In genomic region chr16:18580396-18580795, GRCh38 we compare ENCODE assay signal across 7 cellular contexts. TPM values are rescaled to one million over a fixed set of nuclear protein-coding genes. Genes with fewer than 3 reads are reported as not detected.
DNase-seq lines count a peak whose midpoint lies in the region; ATAC-seq, FAIRE-seq and TF ChIP-seq lines count a peak whose summit lies in the region.
"Not testable (repeated sequence)": the region's sequence is repeated elsewhere in the genome, so short reads cannot be mapped to it uniquely, and the experiment has no call there.

No MANE protein-coding gene starts in this region.

- not testable (repeated sequence) for TF ChIP-seq EP300 in A549 (IDR thresholded peaks at IDR 0.05)

- H3K4me3 ChIP-seq in A549, body of pancreas, lung, psoas muscle: not testable (repeated sequence)

- CTCF ChIA-PET in A549 (lab: Yijun Ruan, JAX), result not testable (repeated sequence)

- not testable (repeated sequence) for H3K9me3 ChIP-seq in A549; body of pancreas; lung (ENCODE audit: control insufficient read depth in 2 of 2, insufficient read depth in 1 of 2, low read length in 1 of 2); psoas muscle

- not testable (repeated sequence) for FAIRE-seq in A549 (lab: Jason Lieb, UNC)

- WGBS in A549 (ENCODE audit: missing lambda C conversion rate), result 22% methylated on average over 3 of the region's 5 CpGs
- 47 to 68% methylated on average over 2 to 3 of the region's 5 CpGs for WGBS in body of pancreas, 2 donors
- 54 to 63% methylated on average over 3 of the region's 5 CpGs for WGBS in lung, 2 donors
- 41 to 51% (median 48%) methylated on average over 3 of the region's 5 CpGs for WGBS in psoas muscle, 3 donors

- not testable (repeated sequence) for H3K27ac ChIP-seq in A549; lung (ENCODE audit: low read depth in 1 of 2, low read length in 1 of 2); psoas muscle
- H3K27ac ChIP-seq in body of pancreas, result peak overlapping the region in 2 of 4 donors; percentile 51 to 53

- not testable (repeated sequence) for DNase-seq in A549 (ENCODE audit: low read depth in 1 of 2, low spot score in 1 of 2); left lobe of liver (ENCODE audit: low spot score); lung (ENCODE audit: low spot score); psoas muscle
- DNase-seq in NCI-H2029 (lab: John Stamatoyannopoulos, UW) (peak; percentile 26), body of pancreas (peak in 3 of 4 donors; percentile 23 to 44 (median 34)), fibroblast of peridontal ligament (ENCODE audit: extremely low read depth) (peak; percentile 3)

- POLR2A ChIA-PET in A549 (lab: Yijun Ruan, JAX), result not testable (repeated sequence)

- H3K27me3 ChIP-seq in body of pancreas; lung (ENCODE audit: control insufficient read depth, insufficient read depth); psoas muscle (ENCODE audit: insufficient read depth in 3 of 3, low read length in 2 of 3): not testable (repeated sequence)

- not testable (repeated sequence) for TF ChIP-seq RAD21 in A549 (conservative IDR thresholded peaks at IDR 0.05 in 1 of 2, IDR thresholded peaks at IDR 0.05 in 1 of 2)

- H3K4me1 ChIP-seq in A549; body of pancreas; lung (ENCODE audit: control insufficient read depth in 2 of 2, insufficient read depth in 2 of 2, low read length in 2 of 2); psoas muscle: not testable (repeated sequence)

- intact Hi-C loops in body of pancreas (cut with DNase I); psoas muscle (cut with DNase I): not testable (repeated sequence)

- TF ChIP-seq POLR2A in A549 (IDR thresholded peaks at IDR 0.05; ENCODE audit: low read length); body of pancreas (IDR thresholded peaks at IDR 0.05): not testable (repeated sequence)

- peak; percentile 80 to 87 for ATAC-seq in A549
- peak; percentile 93 for ATAC-seq in body of pancreas
- ATAC-seq in left lobe of liver, result peak; percentile 71
- peak; percentile 24 for ATAC-seq in lung (ENCODE audit: insufficient read depth, low FRiP score)
- ATAC-seq in psoas muscle, result peak in 3 of 4 donors; percentile 32 to 62 (median 47)

- TF ChIP-seq CTCF in A549 (IDR thresholded peaks at IDR 0.05); body of pancreas (IDR thresholded peaks at IDR 0.05); lung (IDR thresholded peaks at IDR 0.05; ENCODE audit: control extremely low read depth, extremely low read depth); psoas muscle (IDR thresholded peaks at IDR 0.05): not testable (repeated sequence)

- not testable (repeated sequence) for H3K36me3 ChIP-seq in body of pancreas (replicated peaks in 1 of 2; ENCODE audit: insufficient read depth in 1 of 2, low read depth in 2 of 2); lung (ENCODE audit: control insufficient read depth in 2 of 2, insufficient read depth in 2 of 2, low read length in 2 of 2); psoas muscle (ENCODE audit: insufficient read depth in 1 of 2, low read depth in 1 of 2)

- H3K4me2 ChIP-seq in A549, result not testable (repeated sequence)

RNA-seq across cellular contexts. Expression of gene NOMO2, which starts 18.5 kb away (rescaled TPM):
- 123 and 151 TPM in 2 replicates for polyA plus RNA-seq in A549 (2011; rRNA removed)
- polyA plus RNA-seq in A549 (2012; cell fraction: cytosol; rRNA removed), result 81.5 and 89.0 TPM in 2 replicates
- polyA plus RNA-seq in A549 (2012; cell fraction: nucleus; rRNA removed), result 175 and 209 TPM in 2 replicates
- 95.8 to 99.8 TPM (median 96.0 TPM) in 3 replicates for polyA plus RNA-seq in A549 (2017; fragmentation: RNase III; extraction: RNeasy Plus Mini Kit Qiagen cat#74134 plus additional on column Dnase treatment)
- 270 and 371 TPM in 2 replicates for polyA minus RNA-seq in A549 (2011; rRNA and poly(A)+ RNA removed)
- 100 to 1,000 TPM in 1 of 2 donors, 10 to 100 TPM in 1; 89.0 to 172 TPM for total RNA-seq in body of pancreas
- 53.3 TPM for total RNA-seq in left lobe of liver
- total RNA-seq in lung, result 100 to 1,000 TPM in 1 of 2 donors, 10 to 100 TPM in 1; 58.8 to 123 TPM
- 10 to 100 TPM; 84.0 to 92.7 TPM for polyA plus RNA-seq in lung
- 100 to 1,000 TPM in 1 of 4 donors, 10 to 100 TPM in 3; 80.2 to 121 (median 91.2) TPM for total RNA-seq in psoas muscle
- polyA plus RNA-seq in psoas muscle, result 100 to 1,000 TPM in 1 of 3 donors, 10 to 100 TPM in 2; 51.4 to 138 (median 69.3) TPM

Comparison
In these comparisons a context has a peak if more than half of its experiments do, and no peak if none do; other contexts are left out.
1. ATAC-seq: peak in every context shown above with its lines; median percentile 93 in body of pancreas; 84 in A549; 71 in left lobe of liver; 47 in psoas muscle; 24 in lung.